In genomic region chr4:7844247-7844991, GRCh38 we compare ENCODE assay signal across 8 cellular contexts.
A peak's percentile ranks its signal among the peaks of the same experiment; 100 is the strongest.
DNase-seq lines count a peak whose midpoint lies in the region; TF ChIP-seq lines count a peak whose summit lies in the region.

No MANE protein-coding gene starts in this region.

- H3K9me3 Mint-ChIP-seq in activated T-cell treated with anti-CD3 and anti-CD28 coated beads, Interleukin-2, amount 50 U/mL, for 24 hours: no peaks in the 10 kb centered on the region
- H3K9me3 Mint-ChIP-seq in osteocyte (ENCODE audit: unreplicated experiment): no peaks in the 10 kb centered on the region

- no peaks in the 10 kb centered on the region for H3K9me2 ChIP-seq in OCI-LY7 (ENCODE audit: insufficient read depth, low read length)

- H3K9me3 ChIP-seq in HEK293 (ENCODE audit: control insufficient read depth, insufficient read depth, low read depth, low read length): no peaks in the 10 kb centered on the region
- H3K9me3 ChIP-seq in OCI-LY7 (ENCODE audit: low read length): no peaks in the 10 kb centered on the region
- no peaks in the 10 kb centered on the region for H3K9me3 ChIP-seq in suprapubic skin

- H3K27ac Mint-ChIP-seq in activated T-cell treated with anti-CD3 and anti-CD28 coated beads, Interleukin-2, amount 50 U/mL, for 24 hours: no peak overlapping the region
- peak overlapping the region; percentile 93 for H3K27ac Mint-ChIP-seq in osteocyte (ENCODE audit: unreplicated experiment)

- intact Hi-C loops in OCI-LY7 (cut with micrococcal nuclease; ENCODE audit: unreplicated experiment): no loop called here

- H3K36me3 Mint-ChIP-seq in activated T-cell treated with anti-CD3 and anti-CD28 coated beads, Interleukin-2, amount 50 U/mL, for 24 hours (ENCODE audit: low read depth): peaks cover 38% of the 10 kb centered on the region
- peaks cover 30% of the 10 kb centered on the region for H3K36me3 Mint-ChIP-seq in osteocyte (ENCODE audit: unreplicated experiment)

- CTCF ChIA-PET in HEK293 (lab: Yijun Ruan, JAX) (interaction anchor here (0.6 to 3.0 kb wide), 17 partner anchors 12 to 314 kb away, joined by 3 to 24 read pairs (median 3); partner anchors contain the start of gene ABLIM2), OCI-LY7 (lab: Charles Lee; ENCODE audit: unreplicated experiment) (interaction anchor here (0.5 kb wide), 1 partner anchor 51 kb away, joined by 3 read pairs; no protein-coding TSS in a partner anchor)

- DNase-seq in DMS53 (lab: John Stamatoyannopoulos, UW) (peak; percentile 83), OCI-LY7 (ENCODE audit: low spot score) (peak; percentile 42), fibroblast of peridontal ligament (ENCODE audit: extremely low read depth) (peak; percentile 78), osteocyte (ENCODE audit: extremely low spot score, unreplicated experiment) (peak; percentile 90), suprapubic skin (ENCODE audit: low spot score in 2 of 2) (peak; percentile 83 to 87), NCI-H524 treated with DMSO at 0.1 percent for 48 hours (lab: John Stamatoyannopoulos, UW) (no peak)
- peak; percentile 82 for DNase-seq in activated T-cell treated with anti-CD3 and anti-CD28 coated beads, Interleukin-2, amount 50 U/mL, for 24 hours

- TF ChIP-seq POLR2A in suprapubic skin (IDR thresholded peaks at IDR 0.05): no peak

- BruUV-seq in OCI-LY7 (replicated peaks; lab: Mats Ljungman, UMichigan): no TSS peak

- H3K4me1 Mint-ChIP-seq in activated T-cell treated with anti-CD3 and anti-CD28 coated beads, Interleukin-2, amount 50 U/mL, for 24 hours (ENCODE audit: low read depth): peaks cover 34% of the 10 kb centered on the region
- H3K4me1 Mint-ChIP-seq in osteocyte (ENCODE audit: unreplicated experiment): peaks cover 55% of the 10 kb centered on the region

- H2AFZ ChIP-seq in OCI-LY7 (ENCODE audit: low read length): no peak overlapping the region

- H3K79me2 ChIP-seq in OCI-LY7 (ENCODE audit: insufficient read depth, low read depth, low read length): no peaks in the 10 kb centered on the region

- H3K4me3 Mint-ChIP-seq in activated T-cell treated with anti-CD3 and anti-CD28 coated beads, Interleukin-2, amount 50 U/mL, for 24 hours: no peak overlapping the region
- H3K4me3 Mint-ChIP-seq in osteocyte (ENCODE audit: unreplicated experiment): no peak overlapping the region

- no peaks in the 10 kb centered on the region for H4K20me1 ChIP-seq in OCI-LY7 (ENCODE audit: insufficient read depth, low read length)

- H3K36me3 ChIP-seq in HEK293 (ENCODE audit: control insufficient read depth in 2 of 2, insufficient read depth in 1 of 2, low read length in 2 of 2) (peaks cover 0 to 5% of the 10 kb centered on the region in 2 experiments; a peak in 1 of 3 replicates), OCI-LY7 (ENCODE audit: insufficient read depth, low read length) (no peaks in the 10 kb centered on the region), suprapubic skin (no peaks in the 10 kb centered on the region)

- TF ChIP-seq EP300 in suprapubic skin (IDR thresholded peaks at IDR 0.05): no peak

- H3K4me3 ChIP-seq in HEK293 (ENCODE audit: low read depth, low read length) (no peak overlapping the region), OCI-LY7 (ENCODE audit: low read depth, low read length, poor library complexity, severe bottlenecking) (no peak overlapping the region), suprapubic skin (no peak overlapping the region)

- WGBS in suprapubic skin: 65% methylated on average over 18 of the region's 19 CpGs

- no peak overlapping the region for H3K27ac ChIP-seq in HEK293 (ENCODE audit: extremely low read depth, low read depth, low read length)
- H3K27ac ChIP-seq in OCI-LY7 (ENCODE audit: low read depth, low read length, poor library complexity, severe bottlenecking): no peak overlapping the region
- no peak overlapping the region for H3K27ac ChIP-seq in suprapubic skin

- POLR2A ChIA-PET in HEK293 (lab: Yijun Ruan, JAX): no interaction called here
- POLR2A ChIA-PET in OCI-LY7 (lab: Charles Lee): no interaction called here

- H3K27me3 ChIP-seq in suprapubic skin: no peaks in the 10 kb centered on the region

- H3K4me1 ChIP-seq in HEK293 (ENCODE audit: control insufficient read depth, insufficient read depth, low read length): no peaks in the 10 kb centered on the region
- no peaks in the 10 kb centered on the region for H3K4me1 ChIP-seq in OCI-LY7 (ENCODE audit: insufficient read depth, low read length, poor library complexity, severe bottlenecking)
- peaks cover 21% of the 10 kb centered on the region for H3K4me1 ChIP-seq in suprapubic skin

- H3K4me2 ChIP-seq in OCI-LY7 (ENCODE audit: low read length): no peak overlapping the region

- no peaks in the 10 kb centered on the region for H3K27me3 Mint-ChIP-seq in activated T-cell treated with anti-CD3 and anti-CD28 coated beads, Interleukin-2, amount 50 U/mL, for 24 hours
- no peaks in the 10 kb centered on the region for H3K27me3 Mint-ChIP-seq in osteocyte (ENCODE audit: unreplicated experiment)

- peak; percentile 26; the same call in 1 of the 2 replicates for TF ChIP-seq CTCF in HEK293 (tag by site-specific recombination; IDR thresholded peaks at IDR 0.05)
- TF ChIP-seq CTCF in OCI-LY7 (conservative IDR thresholded peaks at IDR 0.05; ENCODE audit: low read length): peak; percentile 77
- peak; percentile 71 for TF ChIP-seq CTCF in osteocyte (IDR thresholded peaks at IDR 0.05)
- TF ChIP-seq CTCF in suprapubic skin (IDR thresholded peaks at IDR 0.05): peak; percentile 35 to 74

TF ChIP-seq in HEK293, 187 proteins besides CTCF, POLR2A, EP300 and RAD21:
- TF ChIP-seq ZNF37A (tag by site-specific recombination; IDR thresholded peaks at IDR 0.05) (no peak), YY2 (tag by site-specific recombination; IDR thresholded peaks at IDR 0.05) (no peak), HOXC10 (CRISPR knock-in tag; IDR thresholded peaks at IDR 0.05) (no peak), ZNF624 (tag by site-specific recombination; IDR thresholded peaks at IDR 0.05) (no peak), ZBTB48 (tag by site-specific recombination; IDR thresholded peaks at IDR 0.05) (no peak), ZNF501 (tag by site-specific recombination; IDR thresholded peaks at IDR 0.05) (no peak), ZNF639 (tag by site-specific recombination; IDR thresholded peaks at IDR 0.05) (no peak), HIC1 (tag by site-specific recombination; IDR thresholded peaks at IDR 0.05) (no peak), ZBTB20 (tag by site-specific recombination; IDR thresholded peaks at IDR 0.05) (no peak), ZNF175 (tag by site-specific recombination; IDR thresholded peaks at IDR 0.05) (no peak), ZFHX2 (tag by site-specific recombination; conservative IDR thresholded peaks at IDR 0.05) (no peak), ZFP3 (tag by site-specific recombination; IDR thresholded peaks at IDR 0.05; ENCODE audit: low read depth) (no peak), ZNF558 (tag by site-specific recombination; IDR thresholded peaks at IDR 0.05) (no peak), OVOL3 (tag by site-specific recombination; IDR thresholded peaks at IDR 0.05) (no peak), ZNF555 (tag by site-specific recombination; conservative IDR thresholded peaks at IDR 0.05) (no peak)

Comparison
In these comparisons a context has a peak if more than half of its experiments do, and no peak if none do; other contexts are left out.
1. CTCF ChIP-seq: peak in every context shown above with its lines; median percentile 77 in OCI-LY7; 71 in osteocyte; 54 in suprapubic skin; 26 in HEK293.